ENCODE assay signal across 1 cellular context in genomic region chr12:57434517-57435223, GRCh38.
TF ChIP-seq lines count a peak whose summit lies in the region.

Gene INHBC, plus strand, starts transcription at chr12:57434784. Its CDS starts 103 bp downstream, at chr12:57434887.

TF ChIP-seq in HepG2, 621 proteins besides CTCF, POLR2A, EP300 and RAD21 (continued from another document and continues in another):
- TF ChIP-seq GLMP (CRISPR knock-in tag; IDR thresholded peaks at IDR 0.05; ENCODE audit: borderline replicate concordance) (no peak), ZNF784 (CRISPR knock-in tag; IDR thresholded peaks at IDR 0.05; ENCODE audit: borderline replicate concordance) (no peak), ZBTB10 (CRISPR knock-in tag; IDR thresholded peaks at IDR 0.05; ENCODE audit: borderline replicate concordance) (0 out of 2 replicates have a peak, but pooled peaks have one; percentile 22), ZNF317 (CRISPR knock-in tag; IDR thresholded peaks at IDR 0.05) (0 out of 2 replicates have a peak, but pooled peaks have one; percentile 15), HES4 (CRISPR knock-in tag; IDR thresholded peaks at IDR 0.05; ENCODE audit: borderline replicate concordance) (no peak), ZNF232 (CRISPR knock-in tag; IDR thresholded peaks at IDR 0.05; ENCODE audit: borderline replicate concordance) (no peak), HMGXB3 (CRISPR knock-in tag; IDR thresholded peaks at IDR 0.05; ENCODE audit: borderline replicate concordance) (no peak), ZNF354B (CRISPR knock-in tag; IDR thresholded peaks at IDR 0.05) (no peak), KDM3A (CRISPR knock-in tag; IDR thresholded peaks at IDR 0.05; ENCODE audit: low read depth) (peak; percentile 16; the same call in 1 of the 2 replicates), ZNF337 (CRISPR knock-in tag; IDR thresholded peaks at IDR 0.05; ENCODE audit: borderline replicate concordance, low read depth) (no peak), SMAD3 (CRISPR knock-in tag; IDR thresholded peaks at IDR 0.05) (no peak), ZNF552 (CRISPR knock-in tag; IDR thresholded peaks at IDR 0.05; ENCODE audit: borderline replicate concordance) (no peak), ZNF33A (CRISPR knock-in tag; IDR thresholded peaks at IDR 0.05; ENCODE audit: borderline replicate concordance) (no peak), SMC3 (IDR thresholded peaks at IDR 0.05; ENCODE audit: low read length) (no peak), IRX3 (CRISPR knock-in tag; IDR thresholded peaks at IDR 0.05; ENCODE audit: borderline replicate concordance, low read depth) (no peak), AKAP8 (CRISPR knock-in tag; IDR thresholded peaks at IDR 0.05) (no peak), HIVEP1 (CRISPR knock-in tag; IDR thresholded peaks at IDR 0.05) (0 out of 2 replicates have a peak, but pooled peaks have one; percentile 68), TEAD2 (CRISPR knock-in tag; IDR thresholded peaks at IDR 0.05) (no peak), SCMH1 (CRISPR knock-in tag; IDR thresholded peaks at IDR 0.05; ENCODE audit: borderline replicate concordance) (no peak), AFF4 (CRISPR knock-in tag; IDR thresholded peaks at IDR 0.05) (no peak), THAP7 (CRISPR knock-in tag; IDR thresholded peaks at IDR 0.05) (0 out of 2 replicates have a peak, but pooled peaks have one; percentile 17), ZGPAT (CRISPR knock-in tag; IDR thresholded peaks at IDR 0.05) (no peak), ZNF567 (CRISPR knock-in tag; IDR thresholded peaks at IDR 0.05; ENCODE audit: borderline replicate concordance) (no peak), SRY (CRISPR knock-in tag; IDR thresholded peaks at IDR 0.05) (no peak; the same call in 1 of the 2 replicates), ZNF691 (CRISPR knock-in tag; IDR thresholded peaks at IDR 0.05; ENCODE audit: borderline replicate concordance, low read depth) (no peak), ZNF224 (CRISPR knock-in tag; IDR thresholded peaks at IDR 0.05) (no peak), ZNF644 (CRISPR knock-in tag; IDR thresholded peaks at IDR 0.05; ENCODE audit: low read depth) (no peak), RNF2 (conservative IDR thresholded peaks at IDR 0.05; ENCODE audit: low read depth) (no peak), IKZF5 (CRISPR knock-in tag; IDR thresholded peaks at IDR 0.05) (no peak), ZNF720 (CRISPR knock-in tag; IDR thresholded peaks at IDR 0.05) (no peak), FOXK2 (IDR thresholded peaks at IDR 0.05) (no peak), CSRNP1 (CRISPR knock-in tag; IDR thresholded peaks at IDR 0.05) (peak; percentile 55; the same call in 1 of the 2 replicates), ATF3 (CRISPR knock-in tag; IDR thresholded peaks at IDR 0.05) (no peak), ZNF576 (CRISPR knock-in tag; IDR thresholded peaks at IDR 0.05) (no peak), YEATS4 (CRISPR knock-in tag; IDR thresholded peaks at IDR 0.05; ENCODE audit: borderline replicate concordance) (peak; percentile 60; the same call in 1 of the 2 replicates), ZSCAN25 (CRISPR knock-in tag; IDR thresholded peaks at IDR 0.05) (no peak), ZFP1 (CRISPR knock-in tag; IDR thresholded peaks at IDR 0.05) (no peak), MEIS1 (CRISPR knock-in tag; IDR thresholded peaks at IDR 0.05; ENCODE audit: borderline replicate concordance) (peak; percentile 51; the same call in 1 of the 2 replicates), ZNF24 (IDR thresholded peaks at IDR 0.05) (no peak), SUZ12 (IDR thresholded peaks at IDR 0.05; ENCODE audit: low read depth, low read length) (no peak)
